In genomic region chr2:69755862-69756467, GRCh38 we compare ENCODE assay signal across 10 cellular contexts. TPM values are rescaled to one million over a fixed set of nuclear protein-coding genes. Genes with fewer than 3 reads are reported as not detected.
DNase-seq lines count a peak whose midpoint lies in the region; ATAC-seq and TF ChIP-seq lines count a peak whose summit lies in the region.
"Had no signal": no experiment of that assay in that cellular context is flagged by ENCODE, and none has a peak within 500 bp of the region (broad histone marks: within the 10 kb centered on the region; RNA-seq: fewer than 3 reads in every experiment).

No MANE protein-coding gene starts in this region.

- H3K36me3 ChIP-seq in upper lobe of right lung (peaks cover 11% of the 10 kb centered on the region), endodermal cell (ENCODE audit: control insufficient read depth, insufficient read depth, low read length) (no peaks in the 10 kb centered on the region)

- H3K4me3 ChIP-seq in right cardiac atrium (ENCODE audit: low read length) = no peak overlapping the region
- no peak overlapping the region for H3K4me3 ChIP-seq in upper lobe of right lung
- no peak overlapping the region for H3K4me3 ChIP-seq in endodermal cell (ENCODE audit: low read length)

- intact Hi-C loops in Right ventricle myocardium inferior (cut with DNase I) (no loop called here), cardiac septum (cut with DNase I) (no loop called here), right cardiac atrium (cut with DNase I) (no loop called here), upper lobe of right lung (cut with DNase I) (no loop called here)

- H3K27me3 ChIP-seq in right cardiac atrium (ENCODE audit: control insufficient read depth, insufficient read depth) = no peaks in the 10 kb centered on the region
- H3K27me3 ChIP-seq in upper lobe of right lung = no peaks in the 10 kb centered on the region
- H3K27me3 ChIP-seq in endodermal cell (ENCODE audit: control insufficient read depth, insufficient read depth, low read length, poor library complexity, severe bottlenecking) = no peaks in the 10 kb centered on the region

- H3K9me3 ChIP-seq in right cardiac atrium (ENCODE audit: control insufficient read depth, low read length) = no peaks in the 10 kb centered on the region
- no peaks in the 10 kb centered on the region for H3K9me3 ChIP-seq in upper lobe of right lung
- no peaks in the 10 kb centered on the region for H3K9me3 ChIP-seq in endodermal cell (ENCODE audit: control insufficient read depth, low read length)

- no peaks in the 10 kb centered on the region for H3K27me3 Mint-ChIP-seq in endodermal cell (ENCODE audit: insufficient read depth)
- H3K27me3 Mint-ChIP-seq: naive B cell had no signal

- no peak for TF ChIP-seq CTCF in upper lobe of right lung (IDR thresholded peaks at IDR 0.05)
- no peak for TF ChIP-seq CTCF in endodermal cell (conservative IDR thresholded peaks at IDR 0.05)

- WGBS in right cardiac atrium = 51% methylated on average over 2 of the region's 2 CpGs
- 65% methylated on average over 2 of the region's 2 CpGs; no CpG with 5 or more reads in 1 of the 2 experiments for WGBS in endodermal cell (ENCODE audit: insufficient coverage in 1 of 2, insufficient read length in 1 of 2), 2 experiments

- no peak overlapping the region for H3K4me3 Mint-ChIP-seq in endodermal cell
- H3K4me3 Mint-ChIP-seq: CD8-positive, alpha-beta T cell; naive B cell had no signal

- H3K4me1 ChIP-seq in right cardiac atrium (ENCODE audit: control insufficient read depth, insufficient read depth, low read length) (peaks cover 6% of the 10 kb centered on the region), upper lobe of right lung (peaks cover 43% of the 10 kb centered on the region), endodermal cell (ENCODE audit: control insufficient read depth, insufficient read depth, low read length) (no peaks in the 10 kb centered on the region)

- CTCF ChIA-PET in HEK293T (lab: Yijun Ruan, JAX) = interaction anchor here (0.6 to 1.2 kb wide), 2 partner anchors 22 to 31 kb away, joined by 6 to 7 read pairs; no protein-coding TSS in a partner anchor

- peaks cover 4% of the 10 kb centered on the region for H3K4me1 Mint-ChIP-seq in endodermal cell

- no peak overlapping the region for H3K27ac Mint-ChIP-seq in endodermal cell
- H3K27ac Mint-ChIP-seq: CD8-positive, alpha-beta T cell had no signal

- POLR2A ChIA-PET in HEK293T (lab: Yijun Ruan, JAX) = interaction anchor here (1.3 to 1.5 kb wide), 2 partner anchors 13 to 14 kb away, joined by 3 to 4 read pairs; partner anchors contain the start of gene ANXA4

- no peak overlapping the region for H3K27ac ChIP-seq in right cardiac atrium (ENCODE audit: low read length)
- peak overlapping the region; percentile 21 for H3K27ac ChIP-seq in upper lobe of right lung
- no peak overlapping the region for H3K27ac ChIP-seq in endodermal cell (ENCODE audit: low read depth, low read length)

- no peak overlapping the region for H3K9ac ChIP-seq in endodermal cell (ENCODE audit: extremely low read depth, low read length, poor library complexity, severe bottlenecking)

- DNase-seq in Right ventricle myocardium inferior (ENCODE audit: missing footprints) (no peak), cardiac septum (ENCODE audit: low spot score) (no peak), T1000 (lab: John Stamatoyannopoulos, UW) (peak; percentile 42), right cardiac atrium (no peak), upper lobe of right lung (no peak), HEK293T (ENCODE audit: extremely low spot score) (no peak), endodermal cell (no peak)
- DNase-seq: naive B cell had no signal

- H3K36me3 Mint-ChIP-seq in endodermal cell (ENCODE audit: low read depth) = peaks cover 2% of the 10 kb centered on the region
- H3K36me3 Mint-ChIP-seq: CD8-positive, alpha-beta T cell; naive B cell had no signal

- H3K9me3 Mint-ChIP-seq in endodermal cell = no peaks in the 10 kb centered on the region
- H3K9me3 Mint-ChIP-seq: CD8-positive, alpha-beta T cell; naive B cell had no signal

- ATAC-seq in Right ventricle myocardium inferior (peak; percentile 39), right cardiac atrium (peak; percentile 62 to 90), upper lobe of right lung (peak; percentile 70), GM21825 (IDR thresholded peaks at IDR 0.05; ENCODE audit: unreplicated experiment) (no peak)
- ATAC-seq: CD8-positive, alpha-beta T cell had no signal

TF ChIP-seq in HEK293T, 16 proteins besides CTCF, POLR2A, EP300 and RAD21:
- TF ChIP-seq ELF4 (IDR thresholded peaks at IDR 0.05) = no peak
- TF ChIP-seq PKNOX1 (IDR thresholded peaks at IDR 0.05) = no peak
- TF ChIP-seq SP1 (IDR thresholded peaks at IDR 0.05) = no peak
- TF ChIP-seq FOXM1 (IDR thresholded peaks at IDR 0.05; ENCODE audit: borderline replicate concordance) = no peak
- no peak for TF ChIP-seq SUZ12 (IDR thresholded peaks at IDR 0.05)
- no peak for TF ChIP-seq ARNT (IDR thresholded peaks at IDR 0.05)
- no peak for TF ChIP-seq LEF1 (IDR thresholded peaks at IDR 0.05; ENCODE audit: borderline replicate concordance)
- TF ChIP-seq ZNF384 (IDR thresholded peaks at IDR 0.05) = no peak
- no peak for TF ChIP-seq FOXK2 (IDR thresholded peaks at IDR 0.05)
- TF ChIP-seq CTBP1 (IDR thresholded peaks at IDR 0.05; ENCODE audit: borderline replicate concordance) = no peak
- no peak for TF ChIP-seq BHLHE40 (IDR thresholded peaks at IDR 0.05; ENCODE audit: borderline replicate concordance)
- TF ChIP-seq TARDBP (IDR thresholded peaks at IDR 0.05) = no peak
- TF ChIP-seq FOXA1 (IDR thresholded peaks at IDR 0.05) = no peak
- TF ChIP-seq NFRKB (IDR thresholded peaks at IDR 0.05) = no peak
- TF ChIP-seq HDGF (IDR thresholded peaks at IDR 0.05; ENCODE audit: borderline replicate concordance) = no peak
- no peak for TF ChIP-seq L3MBTL2 (conservative IDR thresholded peaks at IDR 0.05)

RNA-seq across cellular contexts. Expression of gene ANXA4, which starts 14.0 kb away (rescaled TPM):
- total RNA-seq in Right ventricle myocardium inferior = 27.5 TPM
- total RNA-seq in cardiac septum = 39.7 TPM
- total RNA-seq in right cardiac atrium = 10 to 100 TPM; 27.1 to 43.7 (median 33.9) TPM
- 15.4 TPM for polyA plus RNA-seq in right cardiac atrium
- total RNA-seq in upper lobe of right lung = 181 TPM
- 10 to 100 TPM; 18.0 to 21.4 TPM for total RNA-seq in endodermal cell
- 11.0 TPM for polyA plus RNA-seq in endodermal cell (2013, experiment 1 of 2)
- 11.1 TPM for polyA plus RNA-seq in endodermal cell (2013, experiment 2 of 2)
